29 cellular contexts compared by ENCODE assay signal in genomic region chr5:4990017-4990416, GRCh38.
"Had no signal": no experiment of that assay in that cellular context is flagged by ENCODE, and none has a peak within 500 bp of the region (broad histone marks: within the 10 kb centered on the region; RNA-seq: fewer than 3 reads in every experiment).

No MANE protein-coding gene starts in this region.

- ATAC-seq: esophagus mucosa; gastrocnemius medialis; heart left ventricle; mucosa of descending colon; natural killer cell treated with Interleukin-12 subunit alpha and Interleukin-12 subunit beta and Interleukin-15 and Interleukin-18, amount 100 ng/mL, for 72 hours; stimulated activated naive CD8-positive, alpha-beta T cell treated with anti-CD3 and anti-CD28 coated beads, Interleukin-15, Interleukin-2, amounts not matched to agents 100 U/mL and 50 U/mL, for 24 hours; upper lobe of right lung had no signal

- H3K9me3 Mint-ChIP-seq: endodermal cell, mesothelial cell of epicardium, neural progenitor cell had no signal

- H2AFZ ChIP-seq: hepatocyte, neural progenitor cell, parathyroid adenoma had no signal

- H3K36me3 ChIP-seq: gastrocnemius medialis, heart left ventricle, neural progenitor cell, right atrium auricular region, sigmoid colon, spleen, thoracic aorta, tibial nerve, upper lobe of right lung, uterus had no signal

- DNase-seq: effector CD8-positive, alpha-beta T cell; endodermal cell; foreskin fibroblast; gastrocnemius medialis; heart left ventricle; mucosa of descending colon; naive B cell; sigmoid colon; spleen; stimulated activated CD4-positive, alpha-beta T cell treated with anti-CD3 and anti-CD28 coated beads, Interleukin-4, amount 100 ng/mL, for 4 hours; stimulated activated naive CD8-positive, alpha-beta T cell treated with anti-CD3 and anti-CD28 coated beads, Interleukin-15, Interleukin-2, amounts not matched to agents 100 U/mL and 50 U/mL, for 24 hours; upper lobe of right lung; uterus had no signal

- H3K4me1 ChIP-seq: gastrocnemius medialis, heart left ventricle, neural progenitor cell, parathyroid adenoma, right atrium auricular region, sigmoid colon, spleen, upper lobe of right lung, uterus had no signal

- H3K4me3 Mint-ChIP-seq: endodermal cell; memory B cell; mesothelial cell of epicardium; naive B cell; natural killer cell treated with Interleukin-12 subunit alpha and Interleukin-12 subunit beta and Interleukin-15 and Interleukin-18, amount 100 ng/mL, for 72 hours; neural progenitor cell; stimulated activated memory B cell treated with anti-CD40 and anti-IgM and Interleukin-4, amounts not matched to agents 10 μg/mL and 1 μg/mL and 100 μg/mL, for 72 hours had no signal

- H3K9ac ChIP-seq: neural progenitor cell, parathyroid adenoma had no signal

- H3K27me3 ChIP-seq: gastrocnemius medialis, heart left ventricle, hepatocyte, neural progenitor cell, right atrium auricular region, sigmoid colon, spleen, tibial nerve, upper lobe of right lung, uterus had no signal

- FAIRE-seq: colon, islet of Langerhans had no signal

- H3K4me1 Mint-ChIP-seq: endodermal cell; memory B cell; mesothelial cell of epicardium; naive B cell; stimulated activated memory B cell treated with anti-CD40 and anti-IgM and Interleukin-4, amounts not matched to agents 10 μg/mL and 1 μg/mL and 100 μg/mL, for 72 hours had no signal

- H3K4me2 ChIP-seq: hepatocyte, neural progenitor cell had no signal

- H3K36me3 Mint-ChIP-seq: memory B cell; mesothelial cell of epicardium; naive B cell; natural killer cell treated with Interleukin-12 subunit alpha and Interleukin-12 subunit beta and Interleukin-15 and Interleukin-18, amount 100 ng/mL, for 72 hours; neural progenitor cell; stimulated activated memory B cell treated with anti-CD40 and anti-IgM and Interleukin-4, amounts not matched to agents 10 μg/mL and 1 μg/mL and 100 μg/mL, for 72 hours had no signal

- H3K9me3 ChIP-seq: gastrocnemius medialis, mucosa of descending colon, right atrium auricular region, sigmoid colon, spleen, thoracic aorta, tibial nerve, upper lobe of right lung, uterus had no signal

- H3K27me3 Mint-ChIP-seq: memory B cell; naive B cell; natural killer cell treated with Interleukin-12 subunit alpha and Interleukin-12 subunit beta and Interleukin-15 and Interleukin-18, amount 100 ng/mL, for 72 hours; stimulated activated memory B cell treated with anti-CD40 and anti-IgM and Interleukin-4, amounts not matched to agents 10 μg/mL and 1 μg/mL and 100 μg/mL, for 72 hours had no signal

- H3K27ac ChIP-seq: epithelial cell of prostate, gastrocnemius medialis, heart left ventricle, hepatocyte, neural progenitor cell, parathyroid adenoma, right atrium auricular region, sigmoid colon, spleen, thoracic aorta, tibial nerve, upper lobe of right lung, uterus had no signal

- H3K27ac Mint-ChIP-seq: endodermal cell; memory B cell; mesothelial cell of epicardium; naive B cell; natural killer cell treated with Interleukin-12 subunit alpha and Interleukin-12 subunit beta and Interleukin-15 and Interleukin-18, amount 100 ng/mL, for 72 hours; neural progenitor cell; progenitor cell of endocrine pancreas; stimulated activated memory B cell treated with anti-CD40 and anti-IgM and Interleukin-4, amounts not matched to agents 10 μg/mL and 1 μg/mL and 100 μg/mL, for 72 hours had no signal

- H3K4me3 ChIP-seq: gastrocnemius medialis, heart left ventricle, hepatocyte, lung, mucosa of descending colon, neural progenitor cell, right atrium auricular region, sigmoid colon, spleen, thoracic aorta, tibial nerve, upper lobe of right lung, uterus had no signal

- H3K79me2 ChIP-seq: hepatocyte, parathyroid adenoma had no signal
